1 cellular context compared by ENCODE assay signal in genomic region chr6:13275435-13275989, GRCh38.
TF ChIP-seq lines count a peak whose summit lies in the region.

No MANE protein-coding gene starts in this region.

TF ChIP-seq in K562, 482 proteins besides CTCF, POLR2A, EP300 and RAD21 (continues in another document):
- TF ChIP-seq NUFIP1 (IDR thresholded peaks at IDR 0.05; ENCODE audit: partially characterized antibody) (no peak), YY1 (IDR thresholded peaks at IDR 0.05; ENCODE audit: borderline replicate concordance in 1 of 3, control insufficient read depth in 1 of 3, extremely low read depth in 1 of 3, insufficient read depth in 3 of 3, insufficient read length in 1 of 3, insufficient replicate concordance in 2 of 3, low read depth in 1 of 3, low read length in 2 of 3) (no peak), TOE1 (IDR thresholded peaks at IDR 0.05; ENCODE audit: borderline replicate concordance) (no peak), TOE1 (CRISPR knock-in tag; IDR thresholded peaks at IDR 0.05; ENCODE audit: borderline replicate concordance, low read depth) (no peak), ZNF444 (CRISPR knock-in tag; IDR thresholded peaks at IDR 0.05) (no peak), BRD9 (IDR thresholded peaks at IDR 0.05; ENCODE audit: low read depth, partially characterized antibody) (peak; percentile 50), SLC30A9 (CRISPR knock-in tag; IDR thresholded peaks at IDR 0.05) (no peak), MNT (conservative IDR thresholded peaks at IDR 0.05) (peak in 1 of 2 experiments; percentile 44; a peak in 1 of 4 replicates), HNRNPH1 (optimal IDR thresholded peaks at IDR 0.05; ENCODE audit: low read depth, low read length) (no peak), AFF1 (IDR thresholded peaks at IDR 0.05; ENCODE audit: low read depth in 1 of 2, partially characterized antibody in 2 of 2) (peak in 1 of 2 experiments; percentile 15), NR0B1 (IDR thresholded peaks at IDR 0.05; ENCODE audit: partially characterized antibody) (no peak), HSF4 (CRISPR knock-in tag; IDR thresholded peaks at IDR 0.05; ENCODE audit: borderline replicate concordance) (no peak), ZNF76 (CRISPR knock-in tag; IDR thresholded peaks at IDR 0.05; ENCODE audit: borderline replicate concordance) (no peak), PTTG1 (tag; IDR thresholded peaks at IDR 0.05; ENCODE audit: low read depth) (0 out of 2 replicates have a peak, but pooled peaks have one; percentile 34), TAL1 (IDR thresholded peaks at IDR 0.05) (no peak), NONO (IDR thresholded peaks at IDR 0.05; ENCODE audit: low read depth in 2 of 2, low read length in 1 of 2) (no peak), ZNF436 (CRISPR knock-in tag; IDR thresholded peaks at IDR 0.05) (no peak), GMEB1 (CRISPR knock-in tag; IDR thresholded peaks at IDR 0.05) (no peak), MCM2 (IDR thresholded peaks at IDR 0.05; ENCODE audit: low read depth) (no peak), PRPF4 (IDR thresholded peaks at IDR 0.05; ENCODE audit: insufficient read depth, low read depth, low read length, poor library complexity, severe bottlenecking) (no peak), TSC22D4 (tag; IDR thresholded peaks at IDR 0.05) (no peak), GTF3C2 (IDR thresholded peaks at IDR 0.05; ENCODE audit: borderline replicate concordance, extremely low read depth, insufficient read length) (no peak), HOXB6 (CRISPR knock-in tag; IDR thresholded peaks at IDR 0.05; ENCODE audit: borderline replicate concordance) (no peak), BCLAF1 (IDR thresholded peaks at IDR 0.05; ENCODE audit: borderline replicate concordance in 1 of 2, control insufficient read depth in 1 of 2, low read depth in 2 of 2, low read length in 1 of 2) (no peak), PHB (CRISPR knock-in tag; IDR thresholded peaks at IDR 0.05) (no peak), NFRKB (IDR thresholded peaks at IDR 0.05; ENCODE audit: low read depth) (peak; percentile 74; the same call in 1 of the 2 replicates), ZC3H11A (IDR thresholded peaks at IDR 0.05; ENCODE audit: low read depth, low read length) (no peak), CBX5 (IDR thresholded peaks at IDR 0.05; ENCODE audit: borderline replicate concordance, low read depth) (no peak), SP1 (CRISPR knock-in tag; IDR thresholded peaks at IDR 0.05) (no peak; the same call in 1 of the 2 replicates), CREB3 (tag; conservative IDR thresholded peaks at IDR 0.05; ENCODE audit: low read depth) (no peak), KDM1A (IDR thresholded peaks at IDR 0.05) (no peak), NFIX (CRISPR knock-in tag; IDR thresholded peaks at IDR 0.05; ENCODE audit: low read depth) (no peak), ERF (CRISPR knock-in tag; IDR thresholded peaks at IDR 0.05) (peak; percentile 53; the same call in 1 of the 2 replicates), CUX1 (CRISPR knock-in tag; IDR thresholded peaks at IDR 0.05) (peak; percentile 66; the same call in 1 of the 2 replicates), BACH1 (tag; IDR thresholded peaks at IDR 0.05) (0 out of 2 replicates have a peak, but pooled peaks have one; percentile 67), ZNF551 (CRISPR knock-in tag; IDR thresholded peaks at IDR 0.05) (no peak), ZNF316 (IDR thresholded peaks at IDR 0.05) (peak; percentile 37; the same call in 1 of the 2 replicates)
